Comparison of ENCODE assay signal across 16 cellular contexts in the genomic region with DNA sequence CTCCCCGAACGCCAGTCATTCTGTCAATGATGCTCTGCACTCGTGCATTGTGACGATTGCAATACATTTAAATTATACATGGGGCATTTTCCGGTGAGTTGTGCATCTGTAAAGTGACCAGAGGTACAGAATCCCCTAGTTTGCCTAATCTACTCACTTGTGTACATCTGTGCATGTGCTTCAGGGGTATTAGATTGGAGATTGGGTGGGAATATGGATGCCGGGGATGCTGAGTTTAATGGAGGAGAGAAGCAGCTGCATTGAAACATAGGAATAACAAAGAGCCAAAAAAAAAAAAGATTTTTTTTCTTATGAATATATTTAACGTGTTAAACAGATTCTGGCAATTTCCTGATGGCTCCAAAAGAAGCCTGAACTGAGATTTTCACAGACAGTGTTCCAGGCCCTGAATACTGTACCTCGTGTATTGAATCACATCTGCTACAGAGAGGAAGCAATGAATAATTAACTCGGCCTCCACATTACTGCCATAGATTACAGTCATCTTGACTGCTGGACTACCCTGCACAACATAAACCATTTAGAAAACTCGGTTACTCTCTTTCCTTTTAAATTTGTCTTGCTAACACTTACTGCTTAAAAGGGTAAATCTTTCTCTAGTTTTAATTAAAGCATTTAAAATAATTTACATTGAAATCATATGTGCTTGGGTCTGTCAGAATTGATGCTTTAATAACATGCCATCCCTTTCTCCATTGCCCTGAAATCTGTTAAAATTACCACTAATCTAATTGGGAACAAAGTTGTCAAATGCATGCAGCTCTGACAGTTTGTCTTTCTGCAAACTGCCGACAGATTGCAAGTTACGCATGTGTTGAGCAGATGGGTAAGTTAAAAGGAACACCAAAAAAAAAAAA.
"Had no signal": no experiment of that assay in that cellular context is flagged by ENCODE, and none has a peak within 500 bp of the region (broad histone marks: within the 10 kb centered on the region; RNA-seq: fewer than 3 reads in every experiment).

No MANE protein-coding gene starts in this region.

- DNase-seq: activated CD4-positive, alpha-beta T cell treated with anti-CD3 and anti-CD28 coated beads, Interleukin-2, amount 50 U/mL, for 1 hour; activated CD8-positive, alpha-beta memory T cell treated with anti-CD3 and anti-CD28 coated beads for 24 hours; activated naive CD4-positive, alpha-beta T cell; activated naive CD8-positive, alpha-beta T cell treated with anti-CD3 and anti-CD28 coated beads, Interleukin-2, amount 10 ng/mL, durations not matched to agents 7 days and 5 days; aorta; dermis blood vessel endothelial cell; effector memory CD8-positive, alpha-beta T cell; foreskin melanocyte; head of caudate nucleus; immature natural killer cell; left lung; mammary epithelial cell; T-helper 9 cell; uterus had no signal

- ATAC-seq: activated CD4-positive, CD25-positive, alpha-beta regulatory T cell treated with anti-CD3 and anti-CD28 coated beads, Interleukin-2, amount 50 U/mL, for 24 hours; effector memory CD8-positive, alpha-beta T cell; left lung; stimulated activated effector memory CD8-positive, alpha-beta T cell treated with anti-CD3 and anti-CD28 coated beads, Interleukin-12 subunit alpha, Interleukin-12 subunit beta, amount 100 ng/mL, for 72 hours had no signal

- H3K4me3 Mint-ChIP-seq: activated naive CD8-positive, alpha-beta T cell treated with anti-CD3 and anti-CD28 coated beads, Interleukin-2, amount 10 ng/mL, durations not matched to agents 7 days and 5 days; effector memory CD8-positive, alpha-beta T cell; immature natural killer cell; stimulated activated effector memory CD8-positive, alpha-beta T cell treated with anti-CD3 and anti-CD28 coated beads, Interleukin-12 subunit alpha, Interleukin-12 subunit beta, amount 100 ng/mL, for 72 hours had no signal

- H3K36me3 Mint-ChIP-seq: activated naive CD8-positive, alpha-beta T cell treated with anti-CD3 and anti-CD28 coated beads, Interleukin-2, amount 10 ng/mL, durations not matched to agents 7 days and 5 days; immature natural killer cell; stimulated activated effector memory CD8-positive, alpha-beta T cell treated with anti-CD3 and anti-CD28 coated beads, Interleukin-12 subunit alpha, Interleukin-12 subunit beta, amount 100 ng/mL, for 72 hours had no signal

- H3K27me3 Mint-ChIP-seq: activated naive CD8-positive, alpha-beta T cell treated with anti-CD3 and anti-CD28 coated beads, Interleukin-2, amount 10 ng/mL, durations not matched to agents 7 days and 5 days; effector memory CD8-positive, alpha-beta T cell had no signal

- H3K4me1 Mint-ChIP-seq: activated naive CD8-positive, alpha-beta T cell treated with anti-CD3 and anti-CD28 coated beads, Interleukin-2, amount 10 ng/mL, durations not matched to agents 7 days and 5 days; immature natural killer cell; stimulated activated effector memory CD8-positive, alpha-beta T cell treated with anti-CD3 and anti-CD28 coated beads, Interleukin-12 subunit alpha, Interleukin-12 subunit beta, amount 100 ng/mL, for 72 hours had no signal

- H3K27ac Mint-ChIP-seq: activated naive CD8-positive, alpha-beta T cell treated with anti-CD3 and anti-CD28 coated beads, Interleukin-2, amount 10 ng/mL, durations not matched to agents 7 days and 5 days; effector memory CD8-positive, alpha-beta T cell; immature natural killer cell; stimulated activated effector memory CD8-positive, alpha-beta T cell treated with anti-CD3 and anti-CD28 coated beads, Interleukin-12 subunit alpha, Interleukin-12 subunit beta, amount 100 ng/mL, for 72 hours had no signal
